9 cellular contexts compared by ENCODE assay signal in the genomic region with DNA sequence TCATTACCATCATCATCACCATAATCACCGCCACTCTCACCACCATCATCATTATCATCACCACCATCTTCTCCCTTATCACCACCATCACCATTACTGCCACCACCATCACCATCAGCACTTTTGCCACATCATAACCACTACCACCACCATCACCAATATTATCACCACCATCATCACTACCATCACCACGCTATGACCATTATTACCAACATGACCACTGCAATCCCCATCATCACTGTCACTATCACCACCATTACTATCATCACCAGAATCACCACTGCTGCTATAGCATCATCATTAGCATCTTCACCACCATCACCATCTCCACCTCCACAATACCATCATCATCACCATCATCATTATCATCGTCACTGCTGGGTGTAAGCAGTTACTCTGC. TPM values are rescaled to one million over a fixed set of nuclear protein-coding genes. Genes with fewer than 3 reads are reported as not detected.
"Had no signal": no experiment of that assay in that cellular context is flagged by ENCODE, and none has a peak within 500 bp of the region (broad histone marks: within the 10 kb centered on the region; RNA-seq: fewer than 3 reads in every experiment).

No MANE protein-coding gene starts in this region.

- H3K27ac ChIP-seq: KMS-11 had no signal

- DNase-seq: H7, HCEC 1CT, HFFc6, Karpas-422, KBM-7 had no signal

- ATAC-seq: GM23338 had no signal

- H3K4me2 ChIP-seq: GM23338, KMS-11 had no signal

- H3K9ac ChIP-seq: KMS-11 had no signal

- H3K4me3 ChIP-seq: GM23338 had no signal

- H2AFZ ChIP-seq: GM23338 had no signal

RNA-seq across cellular contexts. Expression of a gene that starts 25.6 kb away (rescaled TPM):
- total RNA-seq: HFFc6 had no signal
- polyA plus RNA-seq: IgD-negative memory B cell had no signal

RNA-seq across cellular contexts. Expression of a gene that starts 36.3 kb away (rescaled TPM):
- total RNA-seq: GM23338, H4, H7, HFFc6 had no signal
- polyA plus RNA-seq: GM23338, IgD-negative memory B cell had no signal
